In genomic region chr9:134388976-134389375, GRCh38 we compare ENCODE assay signal across 17 cellular contexts.
"Had no signal": no experiment of that assay in that cellular context is flagged by ENCODE, and none has a peak within 500 bp of the region (broad histone marks: within the 10 kb centered on the region; RNA-seq: fewer than 3 reads in every experiment).

No MANE protein-coding gene starts in this region.

- H3K4me3 ChIP-seq: mucosa of descending colon, right atrium auricular region, smooth muscle cell, thyroid gland had no signal

- H3K27ac ChIP-seq: right atrium auricular region, thyroid gland had no signal

- DNase-seq: activated CD4-positive, alpha-beta T cell treated with anti-CD3 and anti-CD28 coated beads, Interleukin-2, amount 10 ng/mL, durations not matched to agents 7 days and 5 days; activated CD8-positive, alpha-beta memory T cell treated with anti-CD3 and anti-CD28 coated beads for 24 hours; activated gamma-delta T cell treated with Interleukin-2 at 50 U/mL for 16 hours; amygdala; central memory CD4-positive, alpha-beta T cell; dermis blood vessel endothelial cell; erythroblast; hippocampal formation; mammary epithelial cell; mucosa of descending colon; naive thymus-derived CD4-positive, alpha-beta T cell; posterior cingulate gyrus; thyroid gland had no signal

- H3K27ac Mint-ChIP-seq: activated CD4-positive, alpha-beta T cell treated with anti-CD3 and anti-CD28 coated beads, Interleukin-2, amount 10 ng/mL, durations not matched to agents 7 days and 5 days; activated naive CD8-positive, alpha-beta T cell had no signal

- H3K27me3 ChIP-seq: right atrium auricular region, thyroid gland had no signal

- H3K4me3 Mint-ChIP-seq: activated CD4-positive, alpha-beta T cell treated with anti-CD3 and anti-CD28 coated beads, Interleukin-2, amount 10 ng/mL, durations not matched to agents 7 days and 5 days; activated naive CD8-positive, alpha-beta T cell; brain had no signal

- H3K36me3 Mint-ChIP-seq: brain had no signal

- H3K36me3 ChIP-seq: right atrium auricular region, thyroid gland had no signal

- ATAC-seq: mucosa of descending colon; naive thymus-derived CD4-positive, alpha-beta T cell had no signal

- H3K4me2 ChIP-seq: smooth muscle cell had no signal

- H3K9me3 ChIP-seq: mucosa of descending colon, right atrium auricular region, thyroid gland had no signal

- H3K27me3 Mint-ChIP-seq: activated naive CD8-positive, alpha-beta T cell had no signal

- H3K9me3 Mint-ChIP-seq: brain had no signal
